ENCODE assay signal across 25 cellular contexts in genomic region chr6:110116258-110116657, GRCh38.
"Had no signal": no experiment of that assay in that cellular context is flagged by ENCODE, and none has a peak within 500 bp of the region (broad histone marks: within the 10 kb centered on the region; RNA-seq: fewer than 3 reads in every experiment).

No MANE protein-coding gene starts in this region.

- H3K27me3 Mint-ChIP-seq: activated T-helper 17 cell treated with anti-CD3 and anti-CD28 coated beads, Interleukin-2, amount 50 U/mL, for 72 hours; naive B cell; stimulated activated memory B cell treated with anti-CD40 and anti-IgM and Interleukin-4, amounts not matched to agents 10 μg/mL and 1 μg/mL and 100 μg/mL, for 72 hours had no signal

- H3K4me3 Mint-ChIP-seq: activated CD4-positive, alpha-beta memory T cell treated with anti-CD3 and anti-CD28 coated beads for 36 hours; activated CD4-positive, alpha-beta T cell treated with anti-CD3 and anti-CD28 coated beads, Interleukin-2, amount 10 ng/mL, durations not matched to agents 24 days and 14 days; activated T-cell treated with anti-CD3 and anti-CD28 coated beads, Interleukin-2, amount 50 U/mL, for 4 hours; activated T-helper 17 cell treated with anti-CD3 and anti-CD28 coated beads, Interleukin-2, amount 50 U/mL, for 72 hours; naive B cell; stimulated activated memory B cell treated with anti-CD40 and anti-IgM and Interleukin-4, amounts not matched to agents 10 μg/mL and 1 μg/mL and 100 μg/mL, for 72 hours; T-helper 1 cell treated with Interleukin-12 subunit alpha and Interleukin-12 subunit beta and Interleukin-4 antibody, amounts not matched to agents 30 μg/mL and 1 μg/mL, for 36 hours had no signal

- ATAC-seq: activated T-cell treated with anti-CD3 and anti-CD28 coated beads, Interleukin-2, amount 50 U/mL, for 4 hours; activated T-helper 17 cell treated with anti-CD3 and anti-CD28 coated beads, Interleukin-2, amount 50 U/mL, for 72 hours; esophagus mucosa; heart right ventricle; left ventricle myocardium superior; psoas muscle; stimulated activated memory B cell treated with anti-CD40 and anti-IgM and Interleukin-4, amounts not matched to agents 10 μg/mL and 1 μg/mL and 100 μg/mL, for 72 hours had no signal

- H3K36me3 Mint-ChIP-seq: activated CD4-positive, alpha-beta memory T cell treated with anti-CD3 and anti-CD28 coated beads for 36 hours had no signal

- DNase-seq: activated CD4-positive, alpha-beta memory T cell treated with anti-CD3 and anti-CD28 coated beads for 36 hours; activated CD4-positive, alpha-beta T cell treated with anti-CD3 and anti-CD28 coated beads, Interleukin-2, amount 10 ng/mL, durations not matched to agents 24 days and 14 days; activated CD4-positive, CD25-positive, alpha-beta regulatory T cell treated with anti-CD3 and anti-CD28 coated beads, Interleukin-2, amount 50 U/mL, for 72 hours; activated gamma-delta T cell treated with Interleukin-2 at 50 U/mL for 16 hours; activated naive CD4-positive, alpha-beta T cell treated with anti-CD3 and anti-CD28 coated beads, Interleukin-2, amount 50 U/mL, for 16 hours; activated T-cell treated with anti-CD3 and anti-CD28 coated beads, Interleukin-2, amount 50 U/mL, for 4 hours; amygdala; central memory CD4-positive, alpha-beta T cell; foreskin fibroblast; heart right ventricle; left ventricle myocardium superior; naive B cell; nucleus accumbens; psoas muscle; sigmoid colon; small intestine; stimulated activated CD4-positive, alpha-beta T cell treated with anti-CD3 and anti-CD28 coated beads, Interleukin-4, amount 100 ng/mL, for 24 hours; stimulated activated CD8-positive, alpha-beta memory T cell treated with anti-CD3 and anti-CD28 coated beads, Interleukin-4, amount 100 ng/mL, for 48 hours; stomach; T-helper 9 cell; tibial artery had no signal

- H3K9me3 Mint-ChIP-seq: activated CD4-positive, alpha-beta memory T cell treated with anti-CD3 and anti-CD28 coated beads for 36 hours; activated CD4-positive, alpha-beta T cell treated with anti-CD3 and anti-CD28 coated beads, Interleukin-2, amount 10 ng/mL, durations not matched to agents 24 days and 14 days; activated T-helper 17 cell treated with anti-CD3 and anti-CD28 coated beads, Interleukin-2, amount 50 U/mL, for 72 hours had no signal

- H3K4me1 Mint-ChIP-seq: activated CD4-positive, alpha-beta T cell treated with anti-CD3 and anti-CD28 coated beads, Interleukin-2, amount 10 ng/mL, durations not matched to agents 24 days and 14 days; activated T-helper 17 cell treated with anti-CD3 and anti-CD28 coated beads, Interleukin-2, amount 50 U/mL, for 72 hours had no signal

- H3K27ac Mint-ChIP-seq: activated CD4-positive, alpha-beta memory T cell treated with anti-CD3 and anti-CD28 coated beads for 36 hours; activated CD4-positive, alpha-beta T cell treated with anti-CD3 and anti-CD28 coated beads, Interleukin-2, amount 10 ng/mL, durations not matched to agents 24 days and 14 days; activated T-helper 17 cell treated with anti-CD3 and anti-CD28 coated beads, Interleukin-2, amount 50 U/mL, for 72 hours; stimulated activated memory B cell treated with anti-CD40 and anti-IgM and Interleukin-4, amounts not matched to agents 10 μg/mL and 1 μg/mL and 100 μg/mL, for 72 hours; T-helper 1 cell treated with Interleukin-12 subunit alpha and Interleukin-12 subunit beta and Interleukin-4 antibody, amounts not matched to agents 30 μg/mL and 1 μg/mL, for 36 hours had no signal
